20 cellular contexts compared by ENCODE assay signal in the genomic region with DNA sequence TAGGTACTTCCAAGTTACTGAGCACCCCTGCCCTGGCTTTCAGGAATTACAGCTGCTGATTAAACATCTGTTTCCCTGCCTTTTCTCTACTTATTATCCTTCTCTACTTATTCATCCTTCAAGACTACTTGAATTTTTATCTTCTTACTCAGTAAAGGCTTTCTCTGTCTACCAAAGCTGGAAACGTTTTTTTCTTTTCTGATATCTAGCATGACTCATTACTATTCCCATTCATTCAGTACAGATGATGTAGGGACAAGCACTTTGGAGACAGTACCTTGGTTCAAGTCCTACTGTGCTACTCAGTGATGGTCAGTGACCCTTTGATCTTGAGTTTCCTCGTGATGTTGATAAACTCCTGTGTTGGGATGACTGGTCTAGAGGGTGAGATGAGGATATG.
DNase-seq lines count a peak whose midpoint lies in the region; ATAC-seq and TF ChIP-seq lines count a peak whose summit lies in the region.
"Had no signal": no experiment of that assay in that cellular context is flagged by ENCODE, and none has a peak within 500 bp of the region (broad histone marks: within the 10 kb centered on the region; RNA-seq: fewer than 3 reads in every experiment).

No MANE protein-coding gene starts in this region.

- TF ChIP-seq CTCF in AG09309 (IDR thresholded peaks at IDR 0.05; ENCODE audit: control insufficient read depth, insufficient read depth, low read depth, low read length, missing control alignments) (no peak), IMR-90 (conservative IDR thresholded peaks at IDR 0.05; ENCODE audit: low read depth, low read length) (no peak), brain microvascular endothelial cell (IDR thresholded peaks at IDR 0.05; ENCODE audit: low read depth, low read length, missing control alignments) (no peak)

- 0 out of 2 replicates have a peak overlapping the region, but pooled peaks have one; percentile 7 for H2BK120ac ChIP-seq in IMR-90 (ENCODE audit: low read depth, low read length)

- H3K4me2 ChIP-seq in IMR-90 (ENCODE audit: low read depth, low read length) = no peak overlapping the region

- TF ChIP-seq RAD21 in IMR-90 (IDR thresholded peaks at IDR 0.05; ENCODE audit: low read length) = no peak

- no peak for TF ChIP-seq POLR2A in IMR-90 (IDR thresholded peaks at IDR 0.05; ENCODE audit: low read depth, low read length)

- H2AK5ac ChIP-seq in IMR-90 (ENCODE audit: low read depth, low read length) = no peak overlapping the region; the same call in 1 of the 2 replicates

- no peak overlapping the region for H3K4me3 ChIP-seq in AG09309 (ENCODE audit: control insufficient read depth, low read depth, low read length)
- H3K4me3 ChIP-seq in IMR-90 (ENCODE audit: insufficient read depth, low read depth, low read length) = no peak overlapping the region
- H3K4me3 ChIP-seq in brain microvascular endothelial cell (ENCODE audit: low read depth, low read length) = no peak overlapping the region
- H3K4me3 ChIP-seq: esophagus muscularis mucosa had no signal

- no TSS peak for BruUV-seq in IMR-90 (replicated peaks; lab: Mats Ljungman, UMichigan)

- H4K91ac ChIP-seq in IMR-90 (ENCODE audit: insufficient read depth, low read depth, low read length) = no peak overlapping the region

- H3K27ac Mint-ChIP-seq in T-helper 17 cell = no peak overlapping the region
- H3K27ac Mint-ChIP-seq in activated naive CD4-positive, alpha-beta T cell treated with anti-CD3 and anti-CD28 coated beads for 36 hours = no peak overlapping the region
- H3K27ac Mint-ChIP-seq: activated CD8-positive, alpha-beta T cell treated with anti-CD3 and anti-CD28 coated beads, Interleukin-2, amount 10 ng/mL, durations not matched to agents 7 days and 5 days; activated naive CD8-positive, alpha-beta T cell treated with anti-CD3 and anti-CD28 coated beads, Interleukin-2, amount 10 ng/mL, durations not matched to agents 7 days and 5 days; H9; type B pancreatic cell had no signal

- no peaks in the 10 kb centered on the region for H3K9me3 ChIP-seq in IMR-90 (ENCODE audit: control insufficient read depth, insufficient read depth, low read length)
- no peaks in the 10 kb centered on the region for H3K9me3 ChIP-seq in T-helper 17 cell (ENCODE audit: control insufficient read depth, low read length, poor library complexity, severe bottlenecking)
- H3K9me3 ChIP-seq: esophagus muscularis mucosa had no signal

- H3K27ac ChIP-seq in IMR-90 (ENCODE audit: insufficient read depth, low read length) (no peak overlapping the region), brain microvascular endothelial cell (no peak overlapping the region)
- H3K27ac ChIP-seq: esophagus muscularis mucosa had no signal

- H3K23ac ChIP-seq in IMR-90 (ENCODE audit: low read depth, low read length) = no peak overlapping the region

- no peak overlapping the region for H4K8ac ChIP-seq in IMR-90 (ENCODE audit: low read depth in 2 of 2, low read length in 2 of 2)

- H3K27me3 Mint-ChIP-seq in T-helper 17 cell = no peaks in the 10 kb centered on the region
- H3K27me3 Mint-ChIP-seq in activated naive CD4-positive, alpha-beta T cell treated with anti-CD3 and anti-CD28 coated beads for 36 hours (ENCODE audit: low read depth) = no peaks in the 10 kb centered on the region
- H3K27me3 Mint-ChIP-seq: activated naive CD8-positive, alpha-beta T cell treated with anti-CD3 and anti-CD28 coated beads, Interleukin-2, amount 10 ng/mL, durations not matched to agents 7 days and 5 days had no signal

- H3K4me3 Mint-ChIP-seq in T-helper 17 cell = no peak overlapping the region
- no peak overlapping the region for H3K4me3 Mint-ChIP-seq in activated naive CD4-positive, alpha-beta T cell treated with anti-CD3 and anti-CD28 coated beads for 36 hours
- H3K4me3 Mint-ChIP-seq: activated CD8-positive, alpha-beta T cell treated with anti-CD3 and anti-CD28 coated beads, Interleukin-2, amount 10 ng/mL, durations not matched to agents 7 days and 5 days; activated naive CD8-positive, alpha-beta T cell treated with anti-CD3 and anti-CD28 coated beads, Interleukin-2, amount 10 ng/mL, durations not matched to agents 7 days and 5 days; H9; type B pancreatic cell had no signal

- no peak overlapping the region for H3K9ac ChIP-seq in IMR-90 (ENCODE audit: low read depth, low read length)

- no peak overlapping the region for H2AK9ac ChIP-seq in IMR-90 (replicated peaks; ENCODE audit: low read depth, low read length, poor library complexity)

- no peaks in the 10 kb centered on the region for H4K20me1 ChIP-seq in IMR-90 (ENCODE audit: insufficient read depth, low read length)

- POLR2A ChIA-PET in IMR-90 (lab: Charles Lee; ENCODE audit: unreplicated experiment) = interaction anchor here (0.5 kb wide), 1 partner anchor 360 kb away, joined by 7 read pairs; no protein-coding TSS in a partner anchor

- no peak overlapping the region for H3K18ac ChIP-seq in IMR-90 (ENCODE audit: low read depth, low read length)

- DNase-seq in AG09309 (ENCODE audit: low read depth) = peak; percentile 17
- peak; percentile 82 for DNase-seq in IMR-90
- DNase-seq in brain microvascular endothelial cell = peak; percentile 33
- DNase-seq in hepatic stellate cell (ENCODE audit: low spot score) = peak; percentile 43
- no peak for DNase-seq in T-helper 2 cell
- DNase-seq in T-helper 17 cell = no peak
- no peak for DNase-seq in activated naive CD4-positive, alpha-beta T cell treated with anti-CD3 and anti-CD28 coated beads for 36 hours
- DNase-seq: activated CD4-positive, CD25-positive, alpha-beta regulatory T cell; activated CD8-positive, alpha-beta T cell treated with anti-CD3 and anti-CD28 coated beads, Interleukin-2, amount 10 ng/mL, durations not matched to agents 7 days and 5 days; activated naive CD8-positive, alpha-beta T cell treated with anti-CD3 and anti-CD28 coated beads, Interleukin-2, amount 10 ng/mL, durations not matched to agents 7 days and 5 days; DND-41; H9; hypothalamus; left cardiac atrium; NCI-H1930; retina; stimulated activated naive CD8-positive, alpha-beta T cell treated with anti-CD3 and anti-CD28 coated beads, Interleukin-15, Interleukin-2, amounts not matched to agents 100 U/mL and 50 U/mL, for 24 hours had no signal

- H2BK20ac ChIP-seq in IMR-90 (ENCODE audit: low read depth, low read length) = no peak overlapping the region

- no peak overlapping the region for H3K56ac ChIP-seq in IMR-90 (ENCODE audit: extremely low read depth, insufficient read depth, low read length)

- no peak overlapping the region for H2BK15ac ChIP-seq in IMR-90 (ENCODE audit: low read depth, low read length)

- H3K4ac ChIP-seq in IMR-90 (ENCODE audit: low read depth, low read length) = peak overlapping the region; percentile 14; the same call in 1 of the 2 replicates

- H3K14ac ChIP-seq in IMR-90 (replicated peaks; ENCODE audit: low read depth, low read length) = peak overlapping the region; percentile 53

- WGBS in IMR-90 (ENCODE audit: extremely low coverage in 2 of 2, insufficient read length in 1 of 2), 2 experiments = no CpG with 5 or more reads among the region's 2 CpGs

- CTCF ChIA-PET in IMR-90 (lab: Yijun Ruan, JAX) = interaction anchor here (0.9 kb wide), 1 partner anchor 237 kb away, joined by 3 read pairs; no protein-coding TSS in a partner anchor
- CTCF ChIA-PET in activated naive CD4-positive, alpha-beta T cell treated with anti-CD3 and anti-CD28 coated beads for 36 hours (lab: Charles Lee) = no interaction called here

- no peak overlapping the region for H4K5ac ChIP-seq in IMR-90 (ENCODE audit: low read depth, low read length)

- dilution Hi-C loops in IMR-90 (cut with HindIII; ENCODE audit: low sequenced_read_pairs, unreplicated experiment) = no loop called here

- in situ Hi-C loops in IMR-90 (cut with MboI; ENCODE audit: low sequenced_read_pairs) = loop anchor here (10.0 kb wide), 1 partner anchor 1036 kb away; no protein-coding TSS in a partner anchor
- in situ Hi-C loops in brain microvascular endothelial cell (cut with HindIII; ENCODE audit: low pct_ligation_motif_present, low sequenced_read_pairs) = no loop called here

- H2AFZ ChIP-seq in IMR-90 (replicated peaks; ENCODE audit: low read length, poor library complexity) = no peak overlapping the region

- ATAC-seq in IMR-90 (ENCODE audit: low read depth) (peak; percentile 55), T-helper 17 cell (no peak), HG03354 (IDR thresholded peaks at IDR 0.05; ENCODE audit: poor library complexity, severe bottlenecking, unreplicated experiment) (no peak)
- ATAC-seq: activated CD8-positive, alpha-beta T cell treated with anti-CD3 and anti-CD28 coated beads, Interleukin-2, amount 10 ng/mL, durations not matched to agents 7 days and 5 days; stimulated activated naive CD8-positive, alpha-beta T cell treated with anti-CD3 and anti-CD28 coated beads, Interleukin-15, Interleukin-2, amounts not matched to agents 100 U/mL and 50 U/mL, for 24 hours had no signal

- H3K27me3 ChIP-seq in IMR-90 (ENCODE audit: control insufficient read depth, insufficient read depth, low read length) (peaks cover 2% of the 10 kb centered on the region; the same call in 1 of the 2 replicates), brain microvascular endothelial cell (replicated peaks) (no peaks in the 10 kb centered on the region)
- H3K27me3 ChIP-seq: esophagus muscularis mucosa had no signal

- H3K4me1 ChIP-seq in IMR-90 (ENCODE audit: control insufficient read depth, insufficient read depth, low read length) = peaks cover 2% of the 10 kb centered on the region; the same call in 1 of the 2 replicates

- peaks cover 3% of the 10 kb centered on the region for H3K9me3 Mint-ChIP-seq in activated naive CD4-positive, alpha-beta T cell treated with anti-CD3 and anti-CD28 coated beads for 36 hours
- H3K9me3 Mint-ChIP-seq: activated naive CD8-positive, alpha-beta T cell treated with anti-CD3 and anti-CD28 coated beads, Interleukin-2, amount 10 ng/mL, durations not matched to agents 7 days and 5 days; H9; type B pancreatic cell had no signal

- intact Hi-C loops in IMR-90 (cut with micrococcal nuclease) = loop anchor here (10.0 kb wide), 1 partner anchor 1196 kb away; a partner anchor contains a TSS
- intact Hi-C loops in activated naive CD4-positive, alpha-beta T cell treated with anti-CD3 and anti-CD28 coated beads for 36 hours (cut with micrococcal nuclease) = no loop called here

- 0 out of 2 replicates have a peak, but pooled peaks cover 3% of the 10 kb centered on the region for H3K9me1 ChIP-seq in IMR-90 (ENCODE audit: insufficient read depth, low read length)

- H3K36me3 ChIP-seq in IMR-90 (ENCODE audit: control insufficient read depth, insufficient read depth, low read length) (no peaks in the 10 kb centered on the region), brain microvascular endothelial cell (replicated peaks) (no peaks in the 10 kb centered on the region)
- H3K36me3 ChIP-seq: esophagus muscularis mucosa had no signal

- no peaks in the 10 kb centered on the region for H3K36me3 Mint-ChIP-seq in T-helper 17 cell (ENCODE audit: low read depth)
- H3K36me3 Mint-ChIP-seq in activated naive CD4-positive, alpha-beta T cell treated with anti-CD3 and anti-CD28 coated beads for 36 hours (ENCODE audit: low read depth) = no peaks in the 10 kb centered on the region
- H3K36me3 Mint-ChIP-seq: activated naive CD8-positive, alpha-beta T cell treated with anti-CD3 and anti-CD28 coated beads, Interleukin-2, amount 10 ng/mL, durations not matched to agents 7 days and 5 days; type B pancreatic cell had no signal

- H2BK5ac ChIP-seq in IMR-90 (ENCODE audit: low read depth, low read length, poor library complexity, severe bottlenecking) = no peak overlapping the region

- H3K4me1 Mint-ChIP-seq in T-helper 17 cell = no peaks in the 10 kb centered on the region
- H3K4me1 Mint-ChIP-seq in activated naive CD4-positive, alpha-beta T cell treated with anti-CD3 and anti-CD28 coated beads for 36 hours (ENCODE audit: low read depth) = no peaks in the 10 kb centered on the region
- H3K4me1 Mint-ChIP-seq: activated naive CD8-positive, alpha-beta T cell treated with anti-CD3 and anti-CD28 coated beads, Interleukin-2, amount 10 ng/mL, durations not matched to agents 7 days and 5 days had no signal

- no peaks in the 10 kb centered on the region for H3K79me1 ChIP-seq in IMR-90 (ENCODE audit: low read depth in 1 of 2, low read length in 2 of 2)

Comparison
In these comparisons a context has a peak if more than half of its experiments do, and no peak if none do; other contexts are left out.
1. DNase-seq: peak in AG09309 (single experiment), IMR-90 (single experiment), brain microvascular endothelial cell (single experiment) and hepatic stellate cell (single experiment); none in T-helper 2 cell (0 of 5), T-helper 17 cell (0 of 3) and activated naive CD4-positive, alpha-beta T cell treated with anti-CD3 and anti-CD28 coated beads for 36 hours (single experiment).